Comparison of ENCODE assay signal across 10 cellular contexts in genomic region chrX:39688219-39688575, GRCh38.
DNase-seq lines count a peak whose midpoint lies in the region; ATAC-seq, FAIRE-seq and TF ChIP-seq lines count a peak whose summit lies in the region.
"Had no signal": no experiment of that assay in that cellular context is flagged by ENCODE, and none has a peak within 500 bp of the region (broad histone marks: within the 10 kb centered on the region; RNA-seq: fewer than 3 reads in every experiment).

No MANE protein-coding gene starts in this region.

- FAIRE-seq in K562 (lab: Jason Lieb, UNC) (no peak), D721Med (lab: Jason Lieb, UNC) (no peak)
- FAIRE-seq: colon, RCC 7860 had no signal

- TF ChIP-seq CTCF in heart right ventricle (IDR thresholded peaks at IDR 0.05) = no peak
- TF ChIP-seq CTCF in K562 (IDR thresholded peaks at IDR 0.05 in 2 of 3, conservative IDR thresholded peaks at IDR 0.05 in 1 of 3; ENCODE audit: insufficient read depth in 2 of 3, low read depth in 1 of 3, low read length in 3 of 3) = no peak
- TF ChIP-seq CTCF in type B pancreatic cell (conservative IDR thresholded peaks at IDR 0.05) = no peak
- no peak for TF ChIP-seq CTCF in D721Med (IDR thresholded peaks at IDR 0.05; ENCODE audit: insufficient read depth, missing control alignments)

- H3K27ac ChIP-seq in heart right ventricle (peak overlapping the region in 7 of 10 donors; percentile 10 to 74 (median 67)), K562 (ENCODE audit: extremely low read depth, low read depth, low read length) (peak overlapping the region; percentile 57), muscle layer of colon (ENCODE audit: low read depth, low read length) (peak overlapping the region; percentile 3)

- H3K27me3 ChIP-seq in heart right ventricle (peaks cover 0 to 67% (median 0%) of the 10 kb centered on the region in 7 donors), K562 (ENCODE audit: control insufficient read depth in 2 of 2, insufficient read depth in 2 of 2, low read length in 2 of 2) (no peaks in the 10 kb centered on the region), muscle layer of colon (ENCODE audit: control insufficient read depth in 1 of 2, insufficient read depth in 2 of 2, low read length in 2 of 2) (peaks cover 0 to 9% of the 10 kb centered on the region in 2 donors)

- H3K79me2 ChIP-seq in K562 (ENCODE audit: control insufficient read depth, insufficient read depth, low read length) = no peaks in the 10 kb centered on the region

- peaks cover 6% of the 10 kb centered on the region for H3K4me1 Mint-ChIP-seq in type B pancreatic cell (ENCODE audit: unreplicated experiment)

- 57 to 63% methylated on average over 9 of the region's 9 CpGs for WGBS in heart right ventricle, 2 donors
- WGBS in K562 (ENCODE audit: insufficient coverage, low coverage, missing lambda C conversion rate) = 36% methylated on average over 9 of the region's 9 CpGs

- H3K36me3 Mint-ChIP-seq in type B pancreatic cell = no peaks in the 10 kb centered on the region

- no peak for TF ChIP-seq RAD21 in K562 (CRISPR knock-in tag; conservative IDR thresholded peaks at IDR 0.05 in 1 of 2, IDR thresholded peaks at IDR 0.05 in 1 of 2)

- POLR2A ChIA-PET in K562 (lab: Yijun Ruan, JAX) = no interaction called here

- BruUV-seq in K562 (replicated peaks; lab: Mats Ljungman, UMichigan) = no TSS peak

- in situ Hi-C loops in K562 (cut with MboI) = no loop called here

- H3K9ac ChIP-seq in K562 (ENCODE audit: insufficient read depth in 1 of 2, low read depth in 2 of 2, low read length in 2 of 2) (peak overlapping the region; percentile 51 to 83), muscle layer of colon (ENCODE audit: low read length) (no peak overlapping the region)

- H3K4me1 ChIP-seq in heart right ventricle = peaks cover 0 to 25% (median 16%) of the 10 kb centered on the region in 9 donors
- peaks cover 17% of the 10 kb centered on the region in 2 experiments; a peak in 4 of 5 replicates for H3K4me1 ChIP-seq in K562 (replicated peaks in 1 of 2; ENCODE audit: control insufficient read depth in 2 of 2, insufficient read depth in 2 of 2, low read length in 2 of 2)
- H3K4me1 ChIP-seq in muscle layer of colon (ENCODE audit: insufficient read depth, low read length) = peaks cover 10% of the 10 kb centered on the region

- peaks cover 0 to 3% (median 0%) of the 10 kb centered on the region in 11 donors for H3K9me3 ChIP-seq in heart right ventricle
- no peaks in the 10 kb centered on the region for H3K9me3 ChIP-seq in K562 (replicated peaks; ENCODE audit: control insufficient read depth, insufficient read depth, low read depth, low read length)
- H3K9me3 ChIP-seq in muscle layer of colon (ENCODE audit: low read length) = no peaks in the 10 kb centered on the region

- peak overlapping the region in 8 of 10 donors; percentile 35 to 59 (median 52) for H3K4me3 ChIP-seq in heart right ventricle
- no peak overlapping the region for H3K4me3 ChIP-seq in K562
- no peak overlapping the region for H3K4me3 ChIP-seq in muscle layer of colon (ENCODE audit: low read depth in 1 of 2, low read length in 2 of 2)

- no peak overlapping the region for H3K4me3 Mint-ChIP-seq in type B pancreatic cell

- no peaks in the 10 kb centered on the region for H4K20me1 ChIP-seq in K562 (replicated peaks; ENCODE audit: control insufficient read depth, insufficient read depth, low read length)

- intact Hi-C loops in heart right ventricle (cut with DNase I) = no loop called here
- intact Hi-C loops in cardiac septum (cut with DNase I) = loop anchor here (5.0 kb wide), 1 partner anchor 34 kb away; no protein-coding TSS in a partner anchor
- intact Hi-C loops in K562 (cut with micrococcal nuclease) = no loop called here

- TF ChIP-seq POLR2A in K562 (conservative IDR thresholded peaks at IDR 0.05) = no peak

- DNase-seq in heart right ventricle = no peak
- DNase-seq in cardiac septum (ENCODE audit: low spot score) = no peak
- DNase-seq in K562 (ENCODE audit: extremely low read depth in 1 of 4, low spot score in 3 of 4) = no peak
- DNase-seq in type B pancreatic cell (ENCODE audit: extremely low spot score, unreplicated experiment) = no peak
- no peak for DNase-seq in NCI-H2196 (lab: John Stamatoyannopoulos, UW; ENCODE audit: unreplicated experiment)
- DNase-seq in D721Med (ENCODE audit: insufficient read length, low spot score) = no peak

- CTCF ChIA-PET in K562 (lab: Yijun Ruan, JAX; ENCODE audit: low intra/inter-chr PET ratio) = no interaction called here

- no peak for ATAC-seq in heart right ventricle
- ATAC-seq in K562 = no peak
- no peak for ATAC-seq in GM18520 (IDR thresholded peaks at IDR 0.05; ENCODE audit: unreplicated experiment)

- peak overlapping the region; percentile 62 for H3K27ac Mint-ChIP-seq in type B pancreatic cell

- peak overlapping the region; percentile 92 for H2AFZ ChIP-seq in K562 (ENCODE audit: low read depth, low read length)

- H3K27me3 Mint-ChIP-seq in type B pancreatic cell = no peaks in the 10 kb centered on the region

- H3K9me1 ChIP-seq in K562 (ENCODE audit: control insufficient read depth, insufficient read depth, low read length) = no peaks in the 10 kb centered on the region

- peak overlapping the region; percentile 19; the same call in 1 of the 2 replicates for H3K4me2 ChIP-seq in K562 (ENCODE audit: insufficient read depth, low read length)

- no peak for TF ChIP-seq EP300 in K562 (IDR thresholded peaks at IDR 0.05; ENCODE audit: low read length)

- no peaks in the 10 kb centered on the region for H3K36me3 ChIP-seq in heart right ventricle
- H3K36me3 ChIP-seq in K562 (ENCODE audit: control insufficient read depth, insufficient read depth, low read length) = no peaks in the 10 kb centered on the region
- H3K36me3 ChIP-seq in muscle layer of colon (ENCODE audit: insufficient read depth, low read length) = no peaks in the 10 kb centered on the region

- no peaks in the 10 kb centered on the region for H3K9me3 Mint-ChIP-seq in type B pancreatic cell

TF ChIP-seq in K562, 482 proteins besides CTCF, POLR2A, EP300 and RAD21 (continues in another document):
- TF ChIP-seq ZNF217 (CRISPR knock-in tag; IDR thresholded peaks at IDR 0.05) (no peak), TCF15 (CRISPR knock-in tag; IDR thresholded peaks at IDR 0.05) (no peak), ZNF609 (CRISPR knock-in tag; IDR thresholded peaks at IDR 0.05; ENCODE audit: borderline replicate concordance) (no peak), CREBBP (IDR thresholded peaks at IDR 0.05; ENCODE audit: low read depth, low read length) (no peak), BCLAF1 (IDR thresholded peaks at IDR 0.05; ENCODE audit: borderline replicate concordance in 1 of 2, control insufficient read depth in 1 of 2, low read depth in 2 of 2, low read length in 1 of 2) (no peak)

Comparison
In these comparisons a context has a peak if more than half of its experiments do, and no peak if none do; other contexts are left out.
1. H3K27ac ChIP-seq: peak in every context shown above with its lines; median percentile 67 in heart right ventricle; 57 in K562; 3 in muscle layer of colon.
2. H3K4me3 ChIP-seq: peak in heart right ventricle (8 of 10); none in K562 (single experiment) and muscle layer of colon (0 of 2).